Comparison of ENCODE assay signal across 16 cellular contexts in genomic region chr11:111372538-111372937, GRCh38. TPM values are rescaled to one million over a fixed set of nuclear protein-coding genes. Genes with fewer than 3 reads are reported as not detected.
DNase-seq lines count a peak whose midpoint lies in the region; ATAC-seq and TF ChIP-seq lines count a peak whose summit lies in the region.
"Had no signal": no experiment of that assay in that cellular context is flagged by ENCODE, and none has a peak within 500 bp of the region (broad histone marks: within the 10 kb centered on the region; RNA-seq: fewer than 3 reads in every experiment).

No MANE protein-coding gene starts in this region.

- H3K4me3 ChIP-seq in OCI-LY3 (ENCODE audit: low read length), result peak overlapping the region; percentile 45
- H3K4me3 ChIP-seq: colonic mucosa, skin epidermis had no signal

- TF ChIP-seq CTCF in OCI-LY3 (IDR thresholded peaks at IDR 0.05; ENCODE audit: low read depth, low read length), result no peak

- H3K36me3 ChIP-seq in OCI-LY3 (replicated peaks; ENCODE audit: low read depth, low read length), result peaks cover 94% of the 10 kb centered on the region
- H3K36me3 ChIP-seq: colonic mucosa had no signal

- no peaks in the 10 kb centered on the region for H3K9me3 ChIP-seq in OCI-LY3 (ENCODE audit: insufficient read depth, low read length)
- H3K9me3 ChIP-seq: colonic mucosa had no signal

- ATAC-seq in activated T-cell treated with anti-CD3 and anti-CD28 coated beads, Interleukin-2, amount 50 U/mL, for 72 hours (replicated peaks in 1 of 2), result no peak
- no peak for ATAC-seq in stimulated activated naive B cell treated with anti-CD40 and anti-IgM and Interleukin-4, amounts not matched to agents 10 μg/mL and 1 μg/mL and 100 μg/mL, for 72 hours (replicated peaks)
- ATAC-seq in GM19351 (IDR thresholded peaks at IDR 0.05; ENCODE audit: unreplicated experiment), result no peak

- no peaks in the 10 kb centered on the region for H3K9me3 Mint-ChIP-seq in activated T-cell treated with anti-CD3 and anti-CD28 coated beads, Interleukin-2, amount 50 U/mL, for 72 hours
- H3K9me3 Mint-ChIP-seq in stimulated activated naive B cell treated with anti-CD40 and anti-IgM and Interleukin-4, amounts not matched to agents 10 μg/mL and 1 μg/mL and 100 μg/mL, for 72 hours, result peaks cover 0 to under 1% of the 10 kb centered on the region in 2 donors
- H3K9me3 Mint-ChIP-seq: mesothelial cell of epicardium had no signal

- no peaks in the 10 kb centered on the region for H4K20me1 ChIP-seq in OCI-LY3 (ENCODE audit: insufficient read depth, low read length)

- H3K4me2 ChIP-seq in OCI-LY3 (ENCODE audit: low read length), result peak overlapping the region; percentile 85

- H3K4me3 Mint-ChIP-seq in activated T-cell treated with anti-CD3 and anti-CD28 coated beads, Interleukin-2, amount 50 U/mL, for 72 hours, result no peak overlapping the region
- H3K4me3 Mint-ChIP-seq in stimulated activated naive B cell treated with anti-CD40 and anti-IgM and Interleukin-4, amounts not matched to agents 10 μg/mL and 1 μg/mL and 100 μg/mL, for 72 hours, result peak overlapping the region; percentile 56 to 62
- H3K4me3 Mint-ChIP-seq: mesothelial cell of epicardium had no signal

- H3K36me3 Mint-ChIP-seq in activated T-cell treated with anti-CD3 and anti-CD28 coated beads, Interleukin-2, amount 50 U/mL, for 72 hours (ENCODE audit: insufficient read depth in 2 of 2), result no peaks in the 10 kb centered on the region
- peaks cover 51 to 63% of the 10 kb centered on the region in 2 donors for H3K36me3 Mint-ChIP-seq in stimulated activated naive B cell treated with anti-CD40 and anti-IgM and Interleukin-4, amounts not matched to agents 10 μg/mL and 1 μg/mL and 100 μg/mL, for 72 hours
- H3K36me3 Mint-ChIP-seq: mesothelial cell of epicardium had no signal

- H3K27ac Mint-ChIP-seq in activated T-cell treated with anti-CD3 and anti-CD28 coated beads, Interleukin-2, amount 50 U/mL, for 72 hours, result peak overlapping the region; percentile 56
- H3K27ac Mint-ChIP-seq in stimulated activated naive B cell treated with anti-CD40 and anti-IgM and Interleukin-4, amounts not matched to agents 10 μg/mL and 1 μg/mL and 100 μg/mL, for 72 hours, result peak overlapping the region; percentile 100
- H3K27ac Mint-ChIP-seq: mesothelial cell of epicardium had no signal

- H3K9ac ChIP-seq in OCI-LY3 (ENCODE audit: low read length), result peak overlapping the region; percentile 87

- H3K27ac ChIP-seq in OCI-LY3 (ENCODE audit: low read length), result peak overlapping the region; percentile 99
- H3K27ac ChIP-seq: colonic mucosa, epithelial cell of prostate had no signal

- H3K27me3 Mint-ChIP-seq in activated T-cell treated with anti-CD3 and anti-CD28 coated beads, Interleukin-2, amount 50 U/mL, for 72 hours (ENCODE audit: low read depth), result no peaks in the 10 kb centered on the region
- no peaks in the 10 kb centered on the region for H3K27me3 Mint-ChIP-seq in stimulated activated naive B cell treated with anti-CD40 and anti-IgM and Interleukin-4, amounts not matched to agents 10 μg/mL and 1 μg/mL and 100 μg/mL, for 72 hours

- no peak for DNase-seq in activated T-cell treated with anti-CD3 and anti-CD28 coated beads, Interleukin-2, amount 50 U/mL, for 72 hours
- DNase-seq in activated T-cell treated with anti-CD3 and anti-CD28 coated beads, Interleukin-2, amount 50 U/mL, for 1 hour, result no peak
- DNase-seq in NCI-H1436 treated with DMSO at 0.1 percent for 48 hours (lab: John Stamatoyannopoulos, UW) (peak; percentile 62), HuH-7.5 (ENCODE audit: low spot score) (no peak)
- DNase-seq in stimulated activated naive B cell treated with anti-CD40 and anti-IgM and Interleukin-4, amounts not matched to agents 10 μg/mL and 1 μg/mL and 100 μg/mL, for 72 hours, result no peak
- DNase-seq in stimulated activated CD4-positive, alpha-beta T cell treated with anti-CD3 and anti-CD28 coated beads, Interleukin-12 subunit alpha, Interleukin-12 subunit beta, amount 100 ng/mL, for 4 hours, result no peak
- DNase-seq: activated gamma-delta T cell treated with Interleukin-2 at 50 U/mL for 16 hours, colonic mucosa, islet precursor cell, NCI-H526 had no signal

- peaks cover 41% of the 10 kb centered on the region for H3K4me1 Mint-ChIP-seq in activated T-cell treated with anti-CD3 and anti-CD28 coated beads, Interleukin-2, amount 50 U/mL, for 72 hours (ENCODE audit: low read depth)
- peaks cover 69 to 93% of the 10 kb centered on the region in 2 donors for H3K4me1 Mint-ChIP-seq in stimulated activated naive B cell treated with anti-CD40 and anti-IgM and Interleukin-4, amounts not matched to agents 10 μg/mL and 1 μg/mL and 100 μg/mL, for 72 hours
- H3K4me1 Mint-ChIP-seq: mesothelial cell of epicardium had no signal

- H2AFZ ChIP-seq in OCI-LY3 (ENCODE audit: low read depth, low read length), result no peak overlapping the region

- peaks cover 100% of the 10 kb centered on the region for H3K79me2 ChIP-seq in OCI-LY3 (ENCODE audit: low read length)

- no peaks in the 10 kb centered on the region for H3K27me3 ChIP-seq in OCI-LY3 (ENCODE audit: low read depth, low read length)
- H3K27me3 ChIP-seq: colonic mucosa had no signal

- peaks cover 98% of the 10 kb centered on the region for H3K4me1 ChIP-seq in OCI-LY3 (ENCODE audit: low read length)
- H3K4me1 ChIP-seq: colonic mucosa had no signal

RNA-seq across cellular contexts. Expression of gene POU2AF1, which starts 6.5 kb away (rescaled TPM):
- total RNA-seq in activated T-cell treated with anti-CD3 and anti-CD28 coated beads, Interleukin-2, amount 50 U/mL, for 72 hours, result 10 to 100 TPM in 1 of 2 donors, 1 to 10 TPM in 1; 2.5 to 12.4 TPM
- total RNA-seq: mesothelial cell of epicardium, osteocyte had no signal

Comparison
In these comparisons a context has a peak if more than half of its experiments do, and no peak if none do; other contexts are left out.
1. H3K4me3 Mint-ChIP-seq: peak in stimulated activated naive B cell treated with anti-CD40 and anti-IgM and Interleukin-4, amounts not matched to agents 10 μg/mL and 1 μg/mL and 100 μg/mL, for 72 hours (2 of 2); none in activated T-cell treated with anti-CD3 and anti-CD28 coated beads, Interleukin-2, amount 50 U/mL, for 72 hours (0 of 2).